ENCODE assay signal across 8 cellular contexts in genomic region chr2:68121873-68122679, GRCh38. TPM values are rescaled to one million over a fixed set of nuclear protein-coding genes. Genes with fewer than 3 reads are reported as not detected.
DNase-seq lines count a peak whose midpoint lies in the region; ATAC-seq, FAIRE-seq and TF ChIP-seq lines count a peak whose summit lies in the region.

No MANE protein-coding gene starts in this region.

- peak; percentile 80 for DNase-seq in activated gamma-delta T cell treated with Interleukin-2 at 50 U/mL for 16 hours
- no peak for DNase-seq in activated gamma-delta T cell (lab: John Stamatoyannopoulos, UW)
- peak; percentile 31 for DNase-seq in NCI-H2029 treated with DMSO at 0.1 percent for 48 hours (lab: John Stamatoyannopoulos, UW)
- DNase-seq in cardiac fibroblast (ENCODE audit: low read depth in 2 of 2) = peak; percentile 91 to 92
- DNase-seq in kidney = peak; percentile 92
- peak; percentile 74 to 76 for DNase-seq in stimulated activated CD4-positive, alpha-beta T cell treated with anti-CD3 and anti-CD28 coated beads, Interleukin-1b, Interleukin-23, amount 100 ng/mL, for 4 hours (ENCODE audit: low read depth in 2 of 2)

- ATAC-seq in HG03354 (IDR thresholded peaks at IDR 0.05; ENCODE audit: poor library complexity, severe bottlenecking, unreplicated experiment) = no peak

- intact Hi-C loops in kidney (cut with DNase I) = loop anchor here (10.0 kb wide), 1 partner anchor 153 kb away; no protein-coding TSS in a partner anchor

- no peak overlapping the region for H3K4me3 ChIP-seq in WI38 (ENCODE audit: low read depth, low read length)
- H3K4me3 ChIP-seq in cardiac fibroblast (replicated peaks in 1 of 2; ENCODE audit: low read depth in 2 of 2, low read length in 2 of 2) = no peak overlapping the region
- peak overlapping the region; percentile 0 to 13 for H3K4me3 ChIP-seq in kidney (ENCODE audit: low read length in 2 of 2)

- H3K9ac ChIP-seq in kidney (ENCODE audit: low read length in 2 of 2) = peak overlapping the region in 1 of 2 donors; percentile 24

- no peaks in the 10 kb centered on the region for H3K9me3 ChIP-seq in kidney (ENCODE audit: control insufficient read depth in 1 of 2, low read length in 2 of 2)

- TF ChIP-seq CTCF in WI38 (IDR thresholded peaks at IDR 0.05; ENCODE audit: low read depth, low read length) = peak; percentile 91
- peak; percentile 96 for TF ChIP-seq CTCF in cardiac fibroblast (IDR thresholded peaks at IDR 0.05; ENCODE audit: low read depth, low read length)
- peak; percentile 98 for TF ChIP-seq CTCF in kidney (IDR thresholded peaks at IDR 0.05; ENCODE audit: borderline replicate concordance, extremely low read depth, insufficient read depth)

- no peaks in the 10 kb centered on the region for H3K4me1 ChIP-seq in kidney (ENCODE audit: control insufficient read depth in 1 of 2, insufficient read depth in 1 of 2, low read depth in 1 of 2, low read length in 2 of 2)

- H3K36me3 ChIP-seq in kidney (ENCODE audit: control insufficient read depth in 1 of 2, insufficient read depth in 2 of 2, low read length in 2 of 2) = no peaks in the 10 kb centered on the region

- no peak overlapping the region for H3K27ac ChIP-seq in kidney (ENCODE audit: low read depth in 2 of 2, low read length in 2 of 2)

- no peak for FAIRE-seq in kidney (lab: Jason Lieb, UNC)

RNA-seq across cellular contexts. Expression of gene PNO1, which starts 35.6 kb away (rescaled TPM):
- total RNA-seq in kidney = 13.4 TPM
- 11.3 TPM for polyA plus RNA-seq in kidney (ENCODE audit: insufficient read depth, low read depth, low replicate concordance)

RNA-seq across cellular contexts. Expression of gene C1D, which starts 59.3 kb away (rescaled TPM):
- 23.0 TPM for total RNA-seq in kidney
- polyA plus RNA-seq in kidney (ENCODE audit: insufficient read depth, low read depth, low replicate concordance) = 34.2 TPM

Comparison
In these comparisons a context has a peak if more than half of its experiments do, and no peak if none do; other contexts are left out.
1. H3K4me3 ChIP-seq: peak in kidney (2 of 2); none in WI38 (single experiment) and cardiac fibroblast (0 of 2).
2. Peak in every context shown above with its lines, with median percentiles within 50 percentile points of each other: CTCF ChIP-seq.